Comparison of ENCODE assay signal across 1 cellular context in genomic region chr11:119018074-119018938, GRCh38.
TF ChIP-seq lines count a peak whose summit lies in the region.

Gene RPS25, minus strand, starts transcription at chr11:119018343. Its CDS starts 59 bp downstream, at chr11:119018284.
Gene TRAPPC4, plus strand, starts transcription at chr11:119018766. Its CDS starts 30 bp downstream, at chr11:119018796.

TF ChIP-seq in HepG2, 621 proteins besides CTCF, POLR2A, EP300 and RAD21 (continued from another document and continues in another):
- no peak for TF ChIP-seq MIER2 (CRISPR knock-in tag; IDR thresholded peaks at IDR 0.05)
- no peak; the same call in 1 of the 2 replicates for TF ChIP-seq NFE2L1 (CRISPR knock-in tag; IDR thresholded peaks at IDR 0.05; ENCODE audit: borderline replicate concordance)
- TF ChIP-seq ZNF44 (CRISPR knock-in tag; IDR thresholded peaks at IDR 0.05) = peak; percentile 31; the same call in 1 of the 2 replicates
- no peak for TF ChIP-seq DDIT3 (CRISPR knock-in tag; IDR thresholded peaks at IDR 0.05)
- TF ChIP-seq SP1 (IDR thresholded peaks at IDR 0.05) = no peak
- peak; percentile 89 for TF ChIP-seq SP1 (CRISPR knock-in tag; IDR thresholded peaks at IDR 0.05)
- TF ChIP-seq NFYB (CRISPR knock-in tag; IDR thresholded peaks at IDR 0.05) = peak; percentile 70
- TF ChIP-seq TARDBP (CRISPR knock-in tag; IDR thresholded peaks at IDR 0.05) = peak; percentile 26; the same call in 1 of the 2 replicates
- peak; percentile 86 for TF ChIP-seq KDM2A (CRISPR knock-in tag; IDR thresholded peaks at IDR 0.05; ENCODE audit: borderline replicate concordance, low read depth)
- TF ChIP-seq ZNF839 (CRISPR knock-in tag; IDR thresholded peaks at IDR 0.05; ENCODE audit: borderline replicate concordance) = peak; percentile 96
- no peak for TF ChIP-seq ZBTB4 (CRISPR knock-in tag; IDR thresholded peaks at IDR 0.05; ENCODE audit: borderline replicate concordance)
- TF ChIP-seq TAF1 (CRISPR knock-in tag; IDR thresholded peaks at IDR 0.05) = peak; percentile 85
- TF ChIP-seq TP53 (CRISPR knock-in tag; conservative IDR thresholded peaks at IDR 0.05) = no peak
- TF ChIP-seq IRX3 (CRISPR knock-in tag; IDR thresholded peaks at IDR 0.05; ENCODE audit: borderline replicate concordance, low read depth) = no peak
- 0 out of 2 replicates have a peak, but pooled peaks have one; percentile 66 for TF ChIP-seq ZNF556 (CRISPR knock-in tag; IDR thresholded peaks at IDR 0.05; ENCODE audit: borderline replicate concordance)
- no peak for TF ChIP-seq NPAS2 (CRISPR knock-in tag; IDR thresholded peaks at IDR 0.05; ENCODE audit: borderline replicate concordance)
- TF ChIP-seq DR1 (CRISPR knock-in tag; IDR thresholded peaks at IDR 0.05) = peak; percentile 92
- TF ChIP-seq ARID5B (CRISPR knock-in tag; IDR thresholded peaks at IDR 0.05) = peak; percentile 36; the same call in 1 of the 2 replicates
- TF ChIP-seq AGO1 (IDR thresholded peaks at IDR 0.05; ENCODE audit: low read depth, low read length, poor library complexity, severe bottlenecking) = peak; percentile 49
- 0 out of 2 replicates have a peak, but pooled peaks have one; percentile 42 for TF ChIP-seq ZFP41 (CRISPR knock-in tag; IDR thresholded peaks at IDR 0.05; ENCODE audit: borderline replicate concordance)
- no peak for TF ChIP-seq FOXO4 (CRISPR knock-in tag; conservative IDR thresholded peaks at IDR 0.05)
- TF ChIP-seq CBFB (CRISPR knock-in tag; IDR thresholded peaks at IDR 0.05) = peak; percentile 66; the same call in 1 of the 2 replicates
- no peak; the same call in 1 of the 2 replicates for TF ChIP-seq MED13 (CRISPR knock-in tag; IDR thresholded peaks at IDR 0.05)
- no peak for TF ChIP-seq TEAD2 (CRISPR knock-in tag; IDR thresholded peaks at IDR 0.05)
- no peak for TF ChIP-seq MZF1 (CRISPR knock-in tag; IDR thresholded peaks at IDR 0.05; ENCODE audit: borderline replicate concordance)
- TF ChIP-seq MAX (IDR thresholded peaks at IDR 0.05) = peak; percentile 79
- TF ChIP-seq ZBTB1 (CRISPR knock-in tag; IDR thresholded peaks at IDR 0.05; ENCODE audit: borderline replicate concordance) = no peak
- TF ChIP-seq MEIS1 (CRISPR knock-in tag; IDR thresholded peaks at IDR 0.05; ENCODE audit: borderline replicate concordance) = no peak
- no peak; the same call in 1 of the 2 replicates for TF ChIP-seq ZNF225 (CRISPR knock-in tag; IDR thresholded peaks at IDR 0.05)
- TF ChIP-seq BATF2 (CRISPR knock-in tag; IDR thresholded peaks at IDR 0.05) = peak; percentile 69; the same call in 1 of the 2 replicates
- TF ChIP-seq PATZ1 (CRISPR knock-in tag; IDR thresholded peaks at IDR 0.05) = no peak; the same call in 1 of the 2 replicates
- no peak for TF ChIP-seq BRF2 (CRISPR knock-in tag; IDR thresholded peaks at IDR 0.05)
- no peak for TF ChIP-seq FOXK2 (IDR thresholded peaks at IDR 0.05)
- no peak; the same call in none of the 2 replicates for TF ChIP-seq CHCHD3 (CRISPR knock-in tag; IDR thresholded peaks at IDR 0.05)
- peak; percentile 45; the same call in 1 of the 2 replicates for TF ChIP-seq TFAP4 (IDR thresholded peaks at IDR 0.05; ENCODE audit: borderline replicate concordance, low read depth)
- no peak for TF ChIP-seq ZUFSP (CRISPR knock-in tag; IDR thresholded peaks at IDR 0.05; ENCODE audit: borderline replicate concordance)
- TF ChIP-seq ZNF430 (CRISPR knock-in tag; IDR thresholded peaks at IDR 0.05) = peak; percentile 75; the same call in 1 of the 2 replicates
- TF ChIP-seq NFRKB (IDR thresholded peaks at IDR 0.05) = no peak
- TF ChIP-seq SIX1 (CRISPR knock-in tag; IDR thresholded peaks at IDR 0.05; ENCODE audit: borderline replicate concordance) = 0 out of 2 replicates have a peak, but pooled peaks have one; percentile 11
- TF ChIP-seq MAFK (conservative IDR thresholded peaks at IDR 0.05 in 1 of 2, IDR thresholded peaks at IDR 0.05 in 1 of 2; ENCODE audit: low read length in 2 of 2) = no peak
- peak; percentile 74; the same call in 1 of the 2 replicates for TF ChIP-seq HNRNPL (IDR thresholded peaks at IDR 0.05; ENCODE audit: low read depth, low read length)
- peak; percentile 36; the same call in 1 of the 2 replicates for TF ChIP-seq GATA4 (IDR thresholded peaks at IDR 0.05; ENCODE audit: borderline replicate concordance, low read depth)
- TF ChIP-seq SYNCRIP (IDR thresholded peaks at IDR 0.05; ENCODE audit: insufficient read depth, low read depth, low read length) = no peak
- TF ChIP-seq KMT2A (CRISPR knock-in tag; IDR thresholded peaks at IDR 0.05) = peak; percentile 79
- peak; percentile 66; the same call in 1 of the 2 replicates for TF ChIP-seq HCFC1 (IDR thresholded peaks at IDR 0.05; ENCODE audit: low read depth, low read length)
- peak; percentile 94 for TF ChIP-seq MYC (CRISPR knock-in tag; IDR thresholded peaks at IDR 0.05; ENCODE audit: borderline replicate concordance)
- TF ChIP-seq ZNF354B (CRISPR knock-in tag; IDR thresholded peaks at IDR 0.05) = no peak
- TF ChIP-seq EZH2 (conservative IDR thresholded peaks at IDR 0.05; ENCODE audit: low read depth, low read length) = no peak
- TF ChIP-seq HDAC2 (CRISPR knock-in tag; IDR thresholded peaks at IDR 0.05) = no peak
- TF ChIP-seq NFKBIZ (CRISPR knock-in tag; IDR thresholded peaks at IDR 0.05) = 0 out of 2 replicates have a peak, but pooled peaks have one; percentile 32
- TF ChIP-seq ATRX (CRISPR knock-in tag; IDR thresholded peaks at IDR 0.05; ENCODE audit: borderline replicate concordance) = no peak
- no peak for TF ChIP-seq GATAD2A (CRISPR knock-in tag; IDR thresholded peaks at IDR 0.05)
